Comparison of ENCODE assay signal across 9 cellular contexts in the genomic region with DNA sequence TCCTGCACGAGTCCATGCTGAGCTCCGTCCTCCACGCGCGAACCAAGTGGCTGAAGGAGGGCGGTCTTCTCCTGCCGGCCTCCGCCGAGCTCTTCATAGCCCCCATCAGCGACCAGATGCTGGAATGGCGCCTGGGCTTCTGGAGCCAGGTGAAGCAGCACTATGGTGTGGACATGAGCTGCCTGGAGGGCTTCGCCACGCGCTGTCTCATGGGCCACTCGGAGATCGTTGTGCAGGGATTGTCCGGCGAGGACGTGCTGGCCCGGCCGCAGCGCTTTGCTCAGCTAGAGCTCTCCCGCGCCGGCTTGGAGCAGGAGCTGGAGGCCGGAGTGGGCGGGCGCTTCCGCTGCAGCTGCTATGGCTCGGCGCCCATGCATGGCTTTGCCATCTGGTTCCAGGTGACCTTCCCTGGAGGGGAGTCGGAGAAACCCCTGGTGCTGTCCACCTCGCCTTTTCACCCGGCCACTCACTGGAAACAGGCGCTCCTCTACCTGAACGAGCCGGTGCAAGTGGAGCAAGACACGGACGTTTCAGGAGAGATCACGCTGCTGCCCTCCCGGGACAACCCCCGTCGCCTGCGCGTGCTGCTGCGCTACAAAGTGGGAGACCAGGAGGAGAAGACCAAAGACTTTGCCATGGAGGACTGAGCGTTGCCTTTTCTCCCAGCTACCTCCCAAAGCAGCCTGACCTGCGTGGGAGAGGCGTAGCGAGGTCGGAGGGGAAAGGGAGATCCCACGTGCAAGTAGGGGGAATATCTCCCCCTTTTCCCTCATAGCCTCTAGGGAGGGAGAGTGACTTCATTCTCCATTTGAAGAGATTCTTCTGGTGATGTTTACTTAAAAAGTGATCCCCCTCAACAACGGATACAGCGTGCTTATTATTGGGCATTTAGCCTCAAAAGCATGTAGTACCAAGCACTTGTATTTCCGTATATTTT. TPM values are rescaled to one million over a fixed set of nuclear protein-coding genes. Genes with fewer than 3 reads are reported as not detected.
A peak's percentile ranks its signal among the peaks of the same experiment; 100 is the strongest.
DNase-seq lines count a peak whose midpoint lies in the region; ATAC-seq, FAIRE-seq and TF ChIP-seq lines count a peak whose summit lies in the region.
"Had no signal": no experiment of that assay in that cellular context is flagged by ENCODE, and none has a peak within 500 bp of the region (broad histone marks: within the 10 kb centered on the region; RNA-seq: fewer than 3 reads in every experiment).

No MANE protein-coding gene starts in this region.

- ATAC-seq in HG02798 (IDR thresholded peaks at IDR 0.05; ENCODE audit: poor library complexity, unreplicated experiment) (peak; percentile 69), HepG2 (peak; percentile 88)

- 0 out of 4 replicates have a peak, but pooled peaks of 1 of the 2 experiments have one; percentile 51 for TF ChIP-seq POLR2A in HepG2 (IDR thresholded peaks at IDR 0.05; ENCODE audit: insufficient read depth in 1 of 2, low read depth in 2 of 2, low read length in 2 of 2)

- TF ChIP-seq RAD21 in HepG2 (CRISPR knock-in tag; IDR thresholded peaks at IDR 0.05): no peak

- H2AFZ ChIP-seq in HepG2 (ENCODE audit: low read length): no peak overlapping the region

- no peaks in the 10 kb centered on the region for H3K9me3 Mint-ChIP-seq in dendritic cell treated with granulocyte-macrophage colony-stimulating factor and Interleukin-4, amounts not matched to agents 40 ng/mL and 50 ng/mL, for 4 days

- BruUV-seq in HepG2 (replicated peaks; lab: Mats Ljungman, UMichigan): no TSS peak

- H3K4me1 Mint-ChIP-seq in dendritic cell treated with granulocyte-macrophage colony-stimulating factor and Interleukin-4, amounts not matched to agents 40 ng/mL and 50 ng/mL, for 4 days (ENCODE audit: low read depth): peaks cover 22% of the 10 kb centered on the region

- H3K36me3 ChIP-seq in HepG2 (replicated peaks in 1 of 2; ENCODE audit: control insufficient read depth in 1 of 2, insufficient read depth in 2 of 2, low read length in 2 of 2): no peaks in the 10 kb centered on the region

- no peak; the same call in 1 of the 2 replicates for TF ChIP-seq CTCF in HepG2 (CRISPR knock-in tag; IDR thresholded peaks at IDR 0.05)

- H3K4me2 ChIP-seq in HepG2 (ENCODE audit: low read depth, low read length): peak overlapping the region; percentile 84

- peak overlapping the region; percentile 59 for H3K27ac ChIP-seq in HepG2 (ENCODE audit: extremely low read length, insufficient read depth, low read length)

- in situ Hi-C loops in HepG2 (cut with HindIII; ENCODE audit: extremely low pct_ligation_motif_present, low pct_unique_long_range_greater_than_20kb): no loop called here

- CTCF ChIA-PET in HepG2 (lab: Yijun Ruan, JAX; ENCODE audit: low intra/inter-chr PET ratio, low total read pairs): no interaction called here

- POLR2A ChIA-PET in HepG2 (lab: Yijun Ruan, JAX): interaction anchor here (0.6 to 1.2 kb wide), 2 partner anchors 10 to 623 kb away, joined by 3 to 5 read pairs; no protein-coding TSS in a partner anchor

- H3K27ac Mint-ChIP-seq in dendritic cell treated with granulocyte-macrophage colony-stimulating factor and Interleukin-4, amounts not matched to agents 40 ng/mL and 50 ng/mL, for 4 days: peak overlapping the region; percentile 94

- H3K27me3 ChIP-seq in HepG2 (ENCODE audit: control insufficient read depth in 1 of 2, insufficient read depth in 2 of 2, low read length in 2 of 2): no peaks in the 10 kb centered on the region

- peak overlapping the region; percentile 76 to 91 (median 80) for H3K4me3 ChIP-seq in HepG2 (replicated peaks in 1 of 3; ENCODE audit: insufficient read depth in 1 of 3, low read depth in 2 of 3, low read length in 3 of 3)

- H3K4me3 Mint-ChIP-seq in dendritic cell treated with granulocyte-macrophage colony-stimulating factor and Interleukin-4, amounts not matched to agents 40 ng/mL and 50 ng/mL, for 4 days: peak overlapping the region; percentile 94

- FAIRE-seq in HepG2 (lab: Jason Lieb, UNC): no peak
- FAIRE-seq: G401.6 had no signal

- peaks cover 23% of the 10 kb centered on the region for H3K36me3 Mint-ChIP-seq in dendritic cell treated with granulocyte-macrophage colony-stimulating factor and Interleukin-4, amounts not matched to agents 40 ng/mL and 50 ng/mL, for 4 days (ENCODE audit: low read depth)

- H3K4me1 ChIP-seq in HepG2 (ENCODE audit: insufficient read depth, low read length): peaks cover 19% of the 10 kb centered on the region

- no peaks in the 10 kb centered on the region for H3K9me3 ChIP-seq in HepG2 (ENCODE audit: low read length)

- no peaks in the 10 kb centered on the region for H4K20me1 ChIP-seq in HepG2 (ENCODE audit: insufficient read depth, low read length)

- WGBS in HepG2 (ENCODE audit: low lambda C conversion rate): 61% methylated on average over 27 of the region's 55 CpGs

- TF ChIP-seq EP300 in HepG2 (IDR thresholded peaks at IDR 0.05; ENCODE audit: low read depth in 2 of 2, low read length in 2 of 2) (no peak), HepG2 (CRISPR knock-in tag; IDR thresholded peaks at IDR 0.05; ENCODE audit: borderline replicate concordance) (no peak)

- peak overlapping the region; percentile 81 for H3K9ac ChIP-seq in HepG2 (ENCODE audit: insufficient read depth, low read depth, low read length)

- intact Hi-C loops in dendritic cell treated with granulocyte-macrophage colony-stimulating factor and Interleukin-4, amounts not matched to agents 40 ng/mL and 50 ng/mL, for 4 days (cut with micrococcal nuclease): no loop called here
- intact Hi-C loops in HepG2 (cut with micrococcal nuclease; ENCODE audit: unreplicated experiment): loop anchor here (2.0 kb wide), 1 partner anchor 85 kb away; no protein-coding TSS in a partner anchor

- peak; percentile 50 to 68 for DNase-seq in NCI-H524 (lab: John Stamatoyannopoulos, UW)
- DNase-seq in NCI-H524 treated with DMSO at 0.1 percent for 48 hours (lab: John Stamatoyannopoulos, UW): no peak
- peak; percentile 88 for DNase-seq in NCI-H146 (lab: John Stamatoyannopoulos, UW)
- DNase-seq in activated CD4-positive, alpha-beta T cell treated with anti-CD3 and anti-CD28 coated beads for 1 hour: peak; percentile 22
- DNase-seq in HepG2 (ENCODE audit: low spot score): peak; percentile 6
- DNase-seq in stimulated activated CD4-positive, alpha-beta T cell treated with anti-CD3 and anti-CD28 coated beads, Interleukin-4, amount 100 ng/mL, for 1 hour: peak; percentile 60

- H3K27me3 Mint-ChIP-seq in dendritic cell treated with granulocyte-macrophage colony-stimulating factor and Interleukin-4, amounts not matched to agents 40 ng/mL and 50 ng/mL, for 4 days: no peaks in the 10 kb centered on the region

- H3K79me2 ChIP-seq in HepG2 (ENCODE audit: insufficient read depth, low read length): peaks cover 4% of the 10 kb centered on the region

TF ChIP-seq in HepG2, 621 proteins besides CTCF, POLR2A, EP300 and RAD21 (continues in another document):
- no peak for TF ChIP-seq U2AF1 (optimal IDR thresholded peaks at IDR 0.05; ENCODE audit: low read depth, low read length)
- TF ChIP-seq GTF3A (CRISPR knock-in tag; conservative IDR thresholded peaks at IDR 0.05): 0 out of 2 replicates have a peak, but pooled peaks have one; percentile 13
- TF ChIP-seq ZBTB14 (CRISPR knock-in tag; IDR thresholded peaks at IDR 0.05): no peak
- no peak for TF ChIP-seq SSRP1 (CRISPR knock-in tag; IDR thresholded peaks at IDR 0.05)
- no peak for TF ChIP-seq ZNF17 (CRISPR knock-in tag; IDR thresholded peaks at IDR 0.05)
- TF ChIP-seq ZNF253 (CRISPR knock-in tag; IDR thresholded peaks at IDR 0.05; ENCODE audit: borderline replicate concordance): no peak
- TF ChIP-seq TEAD2 (CRISPR knock-in tag; IDR thresholded peaks at IDR 0.05): no peak

RNA-seq across cellular contexts. Expression of gene PRMT6, which starts 1.0 kb away (rescaled TPM):
- total RNA-seq in HepG2 (2016; rRNA removed; fragmentation: Illumina TruSeq; extraction: Trizol): 15.8 and 20.3 TPM in 2 replicates
- 1.3 TPM in 2 replicates for total RNA-seq in HepG2 (2016; cell fraction: cytosol; rRNA removed; fragmentation: Illumina TruSeq; extraction: Trizol; ENCODE audit: low read depth)
- total RNA-seq in HepG2 (2016; cell fraction: insoluble cytoplasmic fraction; rRNA removed; fragmentation: Illumina TruSeq; extraction: Trizol): 17.4 and 20.1 TPM in 2 replicates
- total RNA-seq in HepG2 (2016; cell fraction: membrane; rRNA removed; fragmentation: Illumina TruSeq; extraction: Trizol): 9.1 and 9.4 TPM in 2 replicates
- total RNA-seq in HepG2 (2016; cell fraction: nucleus; rRNA removed; fragmentation: Illumina TruSeq; extraction: Trizol): 10.0 and 10.4 TPM in 2 replicates
- polyA plus RNA-seq in HepG2 (2011; rRNA removed): 8.1 and 8.7 TPM in 2 replicates
- polyA plus RNA-seq in HepG2 (2011; cell fraction: cytosol; rRNA removed): 7.1 and 7.8 TPM in 2 replicates
- 2.8 and 3.9 TPM in 2 replicates for polyA plus RNA-seq in HepG2 (2011; cell fraction: nucleus; rRNA removed)
- 8.2 and 12.4 TPM in 2 replicates for polyA plus RNA-seq in HepG2 (2012)
- 1.2 and 1.6 TPM in 2 replicates for polyA plus RNA-seq in HepG2 (2016; cell fraction: cytosol; fragmentation: Illumina TruSeq; extraction: Trizol; ENCODE audit: low read depth)
- 27.2 and 29.0 TPM in 2 replicates for polyA plus RNA-seq in HepG2 (2016; cell fraction: insoluble cytoplasmic fraction; fragmentation: Illumina TruSeq; extraction: Trizol; ENCODE audit: low read depth)
- polyA plus RNA-seq in HepG2 (2016; cell fraction: membrane; fragmentation: Illumina TruSeq; extraction: Trizol; ENCODE audit: low read depth): 6.9 and 7.7 TPM in 2 replicates
- 13.4 and 15.6 TPM in 2 replicates for polyA plus RNA-seq in HepG2 (2016; cell fraction: nucleus; fragmentation: Illumina TruSeq; extraction: Trizol; ENCODE audit: insufficient read depth, low read depth)
- polyA minus RNA-seq in HepG2 (2011; rRNA and poly(A)+ RNA removed; ENCODE audit: low replicate concordance): 11.2 and 16.9 TPM in 2 replicates
- polyA minus RNA-seq in HepG2 (2011; cell fraction: cytosol; rRNA and poly(A)+ RNA removed): 6.3 TPM in 2 replicates
- 5.3 and 6.1 TPM in 2 replicates for polyA minus RNA-seq in HepG2 (2011; cell fraction: nucleus; rRNA and poly(A)+ RNA removed)
